2 cellular contexts compared by ENCODE assay signal in the genomic region with DNA sequence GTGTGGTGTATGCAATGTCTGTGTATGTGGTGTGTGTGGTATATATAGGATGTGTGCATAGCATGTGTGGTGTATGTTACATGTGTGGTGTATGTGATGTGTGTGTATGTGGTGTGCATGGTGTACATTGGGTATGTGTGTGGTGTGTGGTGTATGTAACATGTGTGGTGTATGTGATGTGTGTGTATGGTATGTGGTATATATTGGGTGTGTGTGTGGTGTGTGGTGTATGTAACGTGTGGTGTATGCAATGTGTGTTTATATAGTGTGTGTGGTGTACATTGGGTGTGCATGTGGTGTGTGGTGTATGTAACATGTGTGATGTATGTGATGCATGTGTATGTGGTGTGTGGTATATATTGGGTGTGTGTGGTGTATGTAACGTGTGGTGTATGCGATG.
TF ChIP-seq lines count a peak whose summit lies in the region.

No MANE protein-coding gene starts in this region.

TF ChIP-seq in HepG2, 621 proteins besides CTCF, POLR2A, EP300 and RAD21 (continues in another document):
- no peak for TF ChIP-seq ARNT (IDR thresholded peaks at IDR 0.05)
- no peak for TF ChIP-seq ZNF44 (CRISPR knock-in tag; IDR thresholded peaks at IDR 0.05)
- TF ChIP-seq DR1 (CRISPR knock-in tag; IDR thresholded peaks at IDR 0.05), result no peak
- no peak for TF ChIP-seq ZMYM2 (CRISPR knock-in tag; IDR thresholded peaks at IDR 0.05)
- no peak for TF ChIP-seq KLF11 (CRISPR knock-in tag; IDR thresholded peaks at IDR 0.05)
- TF ChIP-seq, protein P1, sequence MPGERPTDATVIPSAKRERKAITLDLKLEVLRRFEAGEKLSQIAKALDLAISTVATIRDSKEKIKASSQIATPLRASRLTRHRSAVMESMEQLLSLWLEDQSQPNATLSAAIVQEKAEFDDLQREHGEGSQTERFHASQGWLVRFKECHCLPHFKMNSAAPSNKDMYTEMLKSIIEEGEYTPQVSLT (CRISPR knock-in tag; IDR thresholded peaks at IDR 0.05; ENCODE audit: borderline replicate concordance, low read depth), result no peak
- TF ChIP-seq, protein P2, sequence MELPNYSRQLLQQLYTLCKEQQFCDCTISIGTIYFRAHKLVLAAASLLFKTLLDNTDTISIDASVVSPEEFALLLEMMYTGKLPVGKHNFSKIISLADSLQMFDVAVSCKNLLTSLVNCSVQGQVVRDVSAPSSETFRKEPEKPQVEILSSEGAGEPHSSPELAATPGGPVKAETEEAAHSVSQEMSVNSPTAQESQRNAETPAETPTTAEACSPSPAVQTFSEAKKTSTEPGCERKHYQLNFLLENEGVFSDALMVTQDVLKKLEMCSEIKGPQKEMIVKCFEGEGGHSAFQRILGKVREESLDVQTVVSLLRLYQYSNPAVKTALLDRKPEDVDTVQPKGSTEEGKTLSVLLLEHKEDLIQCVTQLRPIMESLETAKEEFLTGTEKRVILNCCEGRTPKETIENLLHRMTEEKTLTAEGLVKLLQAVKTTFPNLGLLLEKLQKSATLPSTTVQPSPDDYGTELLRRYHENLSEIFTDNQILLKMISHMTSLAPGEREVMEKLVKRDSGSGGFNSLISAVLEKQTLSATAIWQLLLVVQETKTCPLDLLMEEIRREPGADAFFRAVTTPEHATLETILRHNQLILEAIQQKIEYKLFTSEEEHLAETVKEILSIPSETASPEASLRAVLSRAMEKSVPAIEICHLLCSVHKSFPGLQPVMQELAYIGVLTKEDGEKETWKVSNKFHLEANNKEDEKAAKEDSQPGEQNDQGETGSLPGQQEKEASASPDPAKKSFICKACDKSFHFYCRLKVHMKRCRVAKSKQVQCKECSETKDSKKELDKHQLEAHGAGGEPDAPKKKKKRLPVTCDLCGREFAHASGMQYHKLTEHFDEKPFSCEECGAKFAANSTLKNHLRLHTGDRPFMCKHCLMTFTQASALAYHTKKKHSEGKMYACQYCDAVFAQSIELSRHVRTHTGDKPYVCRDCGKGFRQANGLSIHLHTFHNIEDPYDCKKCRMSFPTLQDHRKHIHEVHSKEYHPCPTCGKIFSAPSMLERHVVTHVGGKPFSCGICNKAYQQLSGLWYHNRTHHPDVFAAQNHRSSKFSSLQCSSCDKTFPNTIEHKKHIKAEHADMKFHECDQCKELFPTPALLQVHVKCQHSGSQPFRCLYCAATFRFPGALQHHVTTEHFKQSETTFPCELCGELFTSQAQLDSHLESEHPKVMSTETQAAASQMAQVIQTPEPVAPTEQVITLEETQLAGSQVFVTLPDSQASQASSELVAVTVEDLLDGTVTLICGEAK (IDR thresholded peaks at IDR 0.05), result no peak
- TF ChIP-seq, protein P2 (CRISPR knock-in tag; IDR thresholded peaks at IDR 0.05), result no peak
- 0 out of 2 replicates have a peak, but pooled peaks have one; percentile 15 for TF ChIP-seq ATF7 (IDR thresholded peaks at IDR 0.05)
- TF ChIP-seq ATF7 (CRISPR knock-in tag; IDR thresholded peaks at IDR 0.05), result no peak
- no peak for TF ChIP-seq MBNL3 (CRISPR knock-in tag; conservative IDR thresholded peaks at IDR 0.05)

TF ChIP-seq in H1, 55 proteins besides CTCF, POLR2A, EP300 and RAD21:
- TF ChIP-seq GABPA (IDR thresholded peaks at IDR 0.05; ENCODE audit: borderline replicate concordance, insufficient read depth, low read length), result no peak
- TF ChIP-seq SIN3A (conservative IDR thresholded peaks at IDR 0.05 in 1 of 2, IDR thresholded peaks at IDR 0.05 in 1 of 2; ENCODE audit: low read depth in 1 of 2, low read length in 2 of 2), result no peak
- TF ChIP-seq, protein P3, sequence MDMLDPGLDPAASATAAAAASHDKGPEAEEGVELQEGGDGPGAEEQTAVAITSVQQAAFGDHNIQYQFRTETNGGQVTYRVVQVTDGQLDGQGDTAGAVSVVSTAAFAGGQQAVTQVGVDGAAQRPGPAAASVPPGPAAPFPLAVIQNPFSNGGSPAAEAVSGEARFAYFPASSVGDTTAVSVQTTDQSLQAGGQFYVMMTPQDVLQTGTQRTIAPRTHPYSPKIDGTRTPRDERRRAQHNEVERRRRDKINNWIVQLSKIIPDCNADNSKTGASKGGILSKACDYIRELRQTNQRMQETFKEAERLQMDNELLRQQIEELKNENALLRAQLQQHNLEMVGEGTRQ (IDR thresholded peaks at IDR 0.05; ENCODE audit: low read length), result no peak
- no peak for TF ChIP-seq HDAC6 (IDR thresholded peaks at IDR 0.05; ENCODE audit: low read depth, low read length)
- TF ChIP-seq TBP (IDR thresholded peaks at IDR 0.05; ENCODE audit: low read depth, low read length), result no peak
- TF ChIP-seq YY1 (IDR thresholded peaks at IDR 0.05; ENCODE audit: low read depth, low read length), result no peak
- no peak for TF ChIP-seq TAF7 (optimal IDR thresholded peaks at IDR 0.05; ENCODE audit: borderline replicate concordance, low read depth, low read length)
- TF ChIP-seq, protein P4, sequence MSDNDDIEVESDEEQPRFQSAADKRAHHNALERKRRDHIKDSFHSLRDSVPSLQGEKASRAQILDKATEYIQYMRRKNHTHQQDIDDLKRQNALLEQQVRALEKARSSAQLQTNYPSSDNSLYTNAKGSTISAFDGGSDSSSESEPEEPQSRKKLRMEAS (IDR thresholded peaks at IDR 0.05), result no peak
- TF ChIP-seq CTBP2 (IDR thresholded peaks at IDR 0.05; ENCODE audit: borderline replicate concordance, insufficient read depth, insufficient read length, low read length), result no peak
- no peak for TF ChIP-seq POLR2AphosphoS5 (IDR thresholded peaks at IDR 0.05; ENCODE audit: low read depth, low read length)
- no peak for TF ChIP-seq CHD2 (IDR thresholded peaks at IDR 0.05; ENCODE audit: low read length)
- no peak for TF ChIP-seq RFX5 (IDR thresholded peaks at IDR 0.05; ENCODE audit: borderline replicate concordance, low read depth, low read length)
- TF ChIP-seq CBX5 (IDR thresholded peaks at IDR 0.05; ENCODE audit: low read depth, low read length), result no peak
- TF ChIP-seq KDM4A (IDR thresholded peaks at IDR 0.05; ENCODE audit: low read depth, low read length, severe bottlenecking), result no peak
